ENCODE assay signal across 1 cellular context in the genomic region with DNA sequence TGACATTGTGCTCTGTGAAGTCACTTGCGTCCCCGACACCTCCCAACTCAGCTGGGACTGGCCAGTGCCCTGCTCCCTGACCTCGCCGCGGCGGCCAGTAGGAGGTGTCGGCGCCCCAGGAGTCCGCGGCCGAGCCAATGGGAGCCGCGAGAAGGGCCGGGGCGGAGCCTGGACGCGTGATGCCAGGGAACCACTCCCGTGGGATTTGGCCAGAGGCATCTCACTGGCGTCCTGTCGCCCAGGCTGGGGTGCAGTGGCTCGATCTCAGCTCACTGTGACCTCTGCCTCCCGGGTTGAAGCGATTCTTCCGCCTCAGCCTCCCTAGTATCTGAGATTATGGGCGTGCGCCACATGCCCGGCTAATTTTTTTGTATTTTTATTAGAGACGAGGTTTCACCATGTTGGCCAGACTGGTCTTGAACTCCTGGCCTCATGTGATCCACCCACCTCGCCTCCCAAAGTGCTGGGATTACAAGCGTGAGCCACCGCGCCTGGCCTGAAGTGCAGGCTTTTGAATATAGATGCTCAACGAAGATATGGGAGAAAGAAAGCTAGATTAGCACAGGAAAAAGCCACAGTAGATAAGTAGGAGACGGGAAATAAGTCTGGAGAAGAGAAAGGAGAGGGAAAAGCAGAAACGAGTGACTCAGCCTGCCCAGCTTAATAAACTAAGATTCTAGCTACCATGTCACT.
TF ChIP-seq lines count a peak whose summit lies in the region.

No MANE protein-coding gene starts in this region.

TF ChIP-seq in HepG2, 621 proteins besides CTCF, POLR2A, EP300 and RAD21 (continued from another document and continues in another):
- TF ChIP-seq, protein P1, sequence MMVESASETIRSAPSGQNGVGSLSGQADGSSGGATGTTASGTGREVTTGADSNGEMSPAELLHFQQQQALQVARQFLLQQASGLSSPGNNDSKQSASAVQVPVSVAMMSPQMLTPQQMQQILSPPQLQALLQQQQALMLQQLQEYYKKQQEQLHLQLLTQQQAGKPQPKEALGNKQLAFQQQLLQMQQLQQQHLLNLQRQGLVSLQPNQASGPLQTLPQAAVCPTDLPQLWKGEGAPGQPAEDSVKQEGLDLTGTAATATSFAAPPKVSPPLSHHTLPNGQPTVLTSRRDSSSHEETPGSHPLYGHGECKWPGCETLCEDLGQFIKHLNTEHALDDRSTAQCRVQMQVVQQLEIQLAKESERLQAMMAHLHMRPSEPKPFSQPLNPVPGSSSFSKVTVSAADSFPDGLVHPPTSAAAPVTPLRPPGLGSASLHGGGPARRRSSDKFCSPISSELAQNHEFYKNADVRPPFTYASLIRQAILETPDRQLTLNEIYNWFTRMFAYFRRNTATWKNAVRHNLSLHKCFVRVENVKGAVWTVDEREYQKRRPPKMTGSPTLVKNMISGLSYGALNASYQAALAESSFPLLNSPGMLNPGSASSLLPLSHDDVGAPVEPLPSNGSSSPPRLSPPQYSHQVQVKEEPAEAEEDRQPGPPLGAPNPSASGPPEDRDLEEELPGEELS (CRISPR knock-in tag; IDR thresholded peaks at IDR 0.05), result no peak; the same call in 1 of the 2 replicates
- TF ChIP-seq IKZF4 (CRISPR knock-in tag; IDR thresholded peaks at IDR 0.05; ENCODE audit: borderline replicate concordance, low read depth, not compliant biosample characterization), result no peak
- no peak for TF ChIP-seq JARID2 (CRISPR knock-in tag; IDR thresholded peaks at IDR 0.05; ENCODE audit: insufficient replicate concordance)
- TF ChIP-seq LCORL (IDR thresholded peaks at IDR 0.05), result no peak
- TF ChIP-seq LCORL (CRISPR knock-in tag; IDR thresholded peaks at IDR 0.05), result no peak
- no peak for TF ChIP-seq NFE2L2 (IDR thresholded peaks at IDR 0.05; ENCODE audit: low read length)
- peak; percentile 69; the same call in 1 of the 2 replicates for TF ChIP-seq ZNF343 (CRISPR knock-in tag; IDR thresholded peaks at IDR 0.05)
- TF ChIP-seq, protein P2, sequence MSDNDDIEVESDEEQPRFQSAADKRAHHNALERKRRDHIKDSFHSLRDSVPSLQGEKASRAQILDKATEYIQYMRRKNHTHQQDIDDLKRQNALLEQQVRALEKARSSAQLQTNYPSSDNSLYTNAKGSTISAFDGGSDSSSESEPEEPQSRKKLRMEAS (IDR thresholded peaks at IDR 0.05), result peak; percentile 49; the same call in 1 of the 2 replicates
- TF ChIP-seq ZNF446 (CRISPR knock-in tag; IDR thresholded peaks at IDR 0.05), result no peak
- 0 out of 2 replicates have a peak, but pooled peaks have one; percentile 42 for TF ChIP-seq KLF12 (CRISPR knock-in tag; IDR thresholded peaks at IDR 0.05; ENCODE audit: borderline replicate concordance)
- TF ChIP-seq GABPA (IDR thresholded peaks at IDR 0.05; ENCODE audit: low read depth, low read length), result no peak
- no peak for TF ChIP-seq GABPA (CRISPR knock-in tag; IDR thresholded peaks at IDR 0.05; ENCODE audit: low read depth)
- TF ChIP-seq TBL1XR1 (IDR thresholded peaks at IDR 0.05; ENCODE audit: borderline replicate concordance, low read length, partially characterized antibody), result no peak
- TF ChIP-seq RNF2 (conservative IDR thresholded peaks at IDR 0.05; ENCODE audit: low read depth), result no peak
- TF ChIP-seq ZNF816 (CRISPR knock-in tag; IDR thresholded peaks at IDR 0.05; ENCODE audit: borderline replicate concordance), result 0 out of 2 replicates have a peak, but pooled peaks have one; percentile 32
- TF ChIP-seq, protein P3, sequence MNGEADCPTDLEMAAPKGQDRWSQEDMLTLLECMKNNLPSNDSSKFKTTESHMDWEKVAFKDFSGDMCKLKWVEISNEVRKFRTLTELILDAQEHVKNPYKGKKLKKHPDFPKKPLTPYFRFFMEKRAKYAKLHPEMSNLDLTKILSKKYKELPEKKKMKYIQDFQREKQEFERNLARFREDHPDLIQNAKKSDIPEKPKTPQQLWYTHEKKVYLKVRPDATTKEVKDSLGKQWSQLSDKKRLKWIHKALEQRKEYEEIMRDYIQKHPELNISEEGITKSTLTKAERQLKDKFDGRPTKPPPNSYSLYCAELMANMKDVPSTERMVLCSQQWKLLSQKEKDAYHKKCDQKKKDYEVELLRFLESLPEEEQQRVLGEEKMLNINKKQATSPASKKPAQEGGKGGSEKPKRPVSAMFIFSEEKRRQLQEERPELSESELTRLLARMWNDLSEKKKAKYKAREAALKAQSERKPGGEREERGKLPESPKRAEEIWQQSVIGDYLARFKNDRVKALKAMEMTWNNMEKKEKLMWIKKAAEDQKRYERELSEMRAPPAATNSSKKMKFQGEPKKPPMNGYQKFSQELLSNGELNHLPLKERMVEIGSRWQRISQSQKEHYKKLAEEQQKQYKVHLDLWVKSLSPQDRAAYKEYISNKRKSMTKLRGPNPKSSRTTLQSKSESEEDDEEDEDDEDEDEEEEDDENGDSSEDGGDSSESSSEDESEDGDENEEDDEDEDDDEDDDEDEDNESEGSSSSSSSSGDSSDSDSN (CRISPR knock-in tag; IDR thresholded peaks at IDR 0.05), result 0 out of 2 replicates have a peak, but pooled peaks have one; percentile 20
- TF ChIP-seq ZNF850 (CRISPR knock-in tag; conservative IDR thresholded peaks at IDR 0.05), result no peak
- TF ChIP-seq ZNF441 (CRISPR knock-in tag; IDR thresholded peaks at IDR 0.05; ENCODE audit: borderline replicate concordance), result no peak
- TF ChIP-seq, protein P4, sequence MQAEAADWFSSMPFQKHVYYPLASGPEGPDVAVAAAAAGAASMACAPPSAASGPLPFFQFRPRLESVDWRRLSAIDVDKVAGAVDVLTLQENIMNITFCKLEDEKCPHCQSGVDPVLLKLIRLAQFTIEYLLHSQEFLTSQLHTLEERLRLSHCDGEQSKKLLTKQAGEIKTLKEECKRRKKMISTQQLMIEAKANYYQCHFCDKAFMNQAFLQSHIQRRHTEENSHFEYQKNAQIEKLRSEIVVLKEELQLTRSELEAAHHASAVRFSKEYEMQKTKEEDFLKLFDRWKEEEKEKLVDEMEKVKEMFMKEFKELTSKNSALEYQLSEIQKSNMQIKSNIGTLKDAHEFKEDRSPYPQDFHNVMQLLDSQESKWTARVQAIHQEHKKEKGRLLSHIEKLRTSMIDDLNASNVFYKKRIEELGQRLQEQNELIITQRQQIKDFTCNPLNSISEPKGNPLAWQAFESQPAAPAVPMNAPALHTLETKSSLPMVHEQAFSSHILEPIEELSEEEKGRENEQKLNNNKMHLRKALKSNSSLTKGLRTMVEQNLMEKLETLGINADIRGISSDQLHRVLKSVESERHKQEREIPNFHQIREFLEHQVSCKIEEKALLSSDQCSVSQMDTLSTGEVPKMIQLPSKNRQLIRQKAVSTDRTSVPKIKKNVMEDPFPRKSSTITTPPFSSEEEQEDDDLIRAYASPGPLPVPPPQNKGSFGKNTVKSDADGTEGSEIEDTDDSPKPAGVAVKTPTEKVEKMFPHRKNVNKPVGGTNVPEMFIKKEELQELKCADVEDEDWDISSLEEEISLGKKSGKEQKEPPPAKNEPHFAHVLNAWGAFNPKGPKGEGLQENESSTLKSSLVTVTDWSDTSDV (CRISPR knock-in tag; IDR thresholded peaks at IDR 0.05), result no peak
- TF ChIP-seq, protein P5, sequence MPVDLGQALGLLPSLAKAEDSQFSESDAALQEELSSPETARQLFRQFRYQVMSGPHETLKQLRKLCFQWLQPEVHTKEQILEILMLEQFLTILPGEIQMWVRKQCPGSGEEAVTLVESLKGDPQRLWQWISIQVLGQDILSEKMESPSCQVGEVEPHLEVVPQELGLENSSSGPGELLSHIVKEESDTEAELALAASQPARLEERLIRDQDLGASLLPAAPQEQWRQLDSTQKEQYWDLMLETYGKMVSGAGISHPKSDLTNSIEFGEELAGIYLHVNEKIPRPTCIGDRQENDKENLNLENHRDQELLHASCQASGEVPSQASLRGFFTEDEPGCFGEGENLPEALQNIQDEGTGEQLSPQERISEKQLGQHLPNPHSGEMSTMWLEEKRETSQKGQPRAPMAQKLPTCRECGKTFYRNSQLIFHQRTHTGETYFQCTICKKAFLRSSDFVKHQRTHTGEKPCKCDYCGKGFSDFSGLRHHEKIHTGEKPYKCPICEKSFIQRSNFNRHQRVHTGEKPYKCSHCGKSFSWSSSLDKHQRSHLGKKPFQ (CRISPR knock-in tag; IDR thresholded peaks at IDR 0.05; ENCODE audit: insufficient replicate concordance), result no peak
- TF ChIP-seq, protein P6, sequence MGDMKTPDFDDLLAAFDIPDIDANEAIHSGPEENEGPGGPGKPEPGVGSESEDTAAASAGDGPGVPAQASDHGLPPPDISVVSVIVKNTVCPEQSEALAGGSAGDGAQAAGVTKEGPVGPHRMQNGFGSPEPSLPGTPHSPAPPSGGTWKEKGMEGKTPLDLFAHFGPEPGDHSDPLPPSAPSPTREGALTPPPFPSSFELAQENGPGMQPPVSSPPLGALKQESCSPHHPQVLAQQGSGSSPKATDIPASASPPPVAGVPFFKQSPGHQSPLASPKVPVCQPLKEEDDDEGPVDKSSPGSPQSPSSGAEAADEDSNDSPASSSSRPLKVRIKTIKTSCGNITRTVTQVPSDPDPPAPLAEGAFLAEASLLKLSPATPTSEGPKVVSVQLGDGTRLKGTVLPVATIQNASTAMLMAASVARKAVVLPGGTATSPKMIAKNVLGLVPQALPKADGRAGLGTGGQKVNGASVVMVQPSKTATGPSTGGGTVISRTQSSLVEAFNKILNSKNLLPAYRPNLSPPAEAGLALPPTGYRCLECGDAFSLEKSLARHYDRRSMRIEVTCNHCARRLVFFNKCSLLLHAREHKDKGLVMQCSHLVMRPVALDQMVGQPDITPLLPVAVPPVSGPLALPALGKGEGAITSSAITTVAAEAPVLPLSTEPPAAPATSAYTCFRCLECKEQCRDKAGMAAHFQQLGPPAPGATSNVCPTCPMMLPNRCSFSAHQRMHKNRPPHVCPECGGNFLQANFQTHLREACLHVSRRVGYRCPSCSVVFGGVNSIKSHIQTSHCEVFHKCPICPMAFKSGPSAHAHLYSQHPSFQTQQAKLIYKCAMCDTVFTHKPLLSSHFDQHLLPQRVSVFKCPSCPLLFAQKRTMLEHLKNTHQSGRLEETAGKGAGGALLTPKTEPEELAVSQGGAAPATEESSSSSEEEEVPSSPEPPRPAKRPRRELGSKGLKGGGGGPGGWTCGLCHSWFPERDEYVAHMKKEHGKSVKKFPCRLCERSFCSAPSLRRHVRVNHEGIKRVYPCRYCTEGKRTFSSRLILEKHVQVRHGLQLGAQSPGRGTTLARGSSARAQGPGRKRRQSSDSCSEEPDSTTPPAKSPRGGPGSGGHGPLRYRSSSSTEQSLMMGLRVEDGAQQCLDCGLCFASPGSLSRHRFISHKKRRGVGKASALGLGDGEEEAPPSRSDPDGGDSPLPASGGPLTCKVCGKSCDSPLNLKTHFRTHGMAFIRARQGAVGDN (CRISPR knock-in tag; IDR thresholded peaks at IDR 0.05), result peak; percentile 92
- TF ChIP-seq CENPT (CRISPR knock-in tag; IDR thresholded peaks at IDR 0.05; ENCODE audit: low read depth), result peak; percentile 43; the same call in 1 of the 2 replicates
- TF ChIP-seq SP1 (IDR thresholded peaks at IDR 0.05), result no peak
- peak; percentile 51; the same call in 1 of the 2 replicates for TF ChIP-seq SP1 (CRISPR knock-in tag; IDR thresholded peaks at IDR 0.05)
- TF ChIP-seq, protein P7, sequence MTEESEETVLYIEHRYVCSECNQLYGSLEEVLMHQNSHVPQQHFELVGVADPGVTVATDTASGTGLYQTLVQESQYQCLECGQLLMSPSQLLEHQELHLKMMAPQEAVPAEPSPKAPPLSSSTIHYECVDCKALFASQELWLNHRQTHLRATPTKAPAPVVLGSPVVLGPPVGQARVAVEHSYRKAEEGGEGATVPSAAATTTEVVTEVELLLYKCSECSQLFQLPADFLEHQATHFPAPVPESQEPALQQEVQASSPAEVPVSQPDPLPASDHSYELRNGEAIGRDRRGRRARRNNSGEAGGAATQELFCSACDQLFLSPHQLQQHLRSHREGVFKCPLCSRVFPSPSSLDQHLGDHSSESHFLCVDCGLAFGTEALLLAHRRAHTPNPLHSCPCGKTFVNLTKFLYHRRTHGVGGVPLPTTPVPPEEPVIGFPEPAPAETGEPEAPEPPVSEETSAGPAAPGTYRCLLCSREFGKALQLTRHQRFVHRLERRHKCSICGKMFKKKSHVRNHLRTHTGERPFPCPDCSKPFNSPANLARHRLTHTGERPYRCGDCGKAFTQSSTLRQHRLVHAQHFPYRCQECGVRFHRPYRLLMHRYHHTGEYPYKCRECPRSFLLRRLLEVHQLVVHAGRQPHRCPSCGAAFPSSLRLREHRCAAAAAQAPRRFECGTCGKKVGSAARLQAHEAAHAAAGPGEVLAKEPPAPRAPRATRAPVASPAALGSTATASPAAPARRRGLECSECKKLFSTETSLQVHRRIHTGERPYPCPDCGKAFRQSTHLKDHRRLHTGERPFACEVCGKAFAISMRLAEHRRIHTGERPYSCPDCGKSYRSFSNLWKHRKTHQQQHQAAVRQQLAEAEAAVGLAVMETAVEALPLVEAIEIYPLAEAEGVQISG (CRISPR knock-in tag; IDR thresholded peaks at IDR 0.05), result peak; percentile 54; the same call in 1 of the 2 replicates
- TF ChIP-seq, protein P8, sequence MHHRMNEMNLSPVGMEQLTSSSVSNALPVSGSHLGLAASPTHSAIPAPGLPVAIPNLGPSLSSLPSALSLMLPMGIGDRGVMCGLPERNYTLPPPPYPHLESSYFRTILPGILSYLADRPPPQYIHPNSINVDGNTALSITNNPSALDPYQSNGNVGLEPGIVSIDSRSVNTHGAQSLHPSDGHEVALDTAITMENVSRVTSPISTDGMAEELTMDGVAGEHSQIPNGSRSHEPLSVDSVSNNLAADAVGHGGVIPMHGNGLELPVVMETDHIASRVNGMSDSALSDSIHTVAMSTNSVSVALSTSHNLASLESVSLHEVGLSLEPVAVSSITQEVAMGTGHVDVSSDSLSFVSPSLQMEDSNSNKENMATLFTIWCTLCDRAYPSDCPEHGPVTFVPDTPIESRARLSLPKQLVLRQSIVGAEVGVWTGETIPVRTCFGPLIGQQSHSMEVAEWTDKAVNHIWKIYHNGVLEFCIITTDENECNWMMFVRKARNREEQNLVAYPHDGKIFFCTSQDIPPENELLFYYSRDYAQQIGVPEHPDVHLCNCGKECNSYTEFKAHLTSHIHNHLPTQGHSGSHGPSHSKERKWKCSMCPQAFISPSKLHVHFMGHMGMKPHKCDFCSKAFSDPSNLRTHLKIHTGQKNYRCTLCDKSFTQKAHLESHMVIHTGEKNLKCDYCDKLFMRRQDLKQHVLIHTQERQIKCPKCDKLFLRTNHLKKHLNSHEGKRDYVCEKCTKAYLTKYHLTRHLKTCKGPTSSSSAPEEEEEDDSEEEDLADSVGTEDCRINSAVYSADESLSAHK (CRISPR knock-in tag; IDR thresholded peaks at IDR 0.05; ENCODE audit: borderline replicate concordance), result no peak
- TF ChIP-seq HIVEP1 (CRISPR knock-in tag; IDR thresholded peaks at IDR 0.05), result no peak
- TF ChIP-seq, protein P9, sequence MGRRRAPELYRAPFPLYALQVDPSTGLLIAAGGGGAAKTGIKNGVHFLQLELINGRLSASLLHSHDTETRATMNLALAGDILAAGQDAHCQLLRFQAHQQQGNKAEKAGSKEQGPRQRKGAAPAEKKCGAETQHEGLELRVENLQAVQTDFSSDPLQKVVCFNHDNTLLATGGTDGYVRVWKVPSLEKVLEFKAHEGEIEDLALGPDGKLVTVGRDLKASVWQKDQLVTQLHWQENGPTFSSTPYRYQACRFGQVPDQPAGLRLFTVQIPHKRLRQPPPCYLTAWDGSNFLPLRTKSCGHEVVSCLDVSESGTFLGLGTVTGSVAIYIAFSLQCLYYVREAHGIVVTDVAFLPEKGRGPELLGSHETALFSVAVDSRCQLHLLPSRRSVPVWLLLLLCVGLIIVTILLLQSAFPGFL (CRISPR knock-in tag; IDR thresholded peaks at IDR 0.05), result no peak
- peak; percentile 40; the same call in 1 of the 2 replicates for TF ChIP-seq TARDBP (CRISPR knock-in tag; IDR thresholded peaks at IDR 0.05)
- TF ChIP-seq NFYC (CRISPR knock-in tag; IDR thresholded peaks at IDR 0.05), result peak; percentile 87
- no peak for TF ChIP-seq ZNF720 (CRISPR knock-in tag; IDR thresholded peaks at IDR 0.05)
- TF ChIP-seq CEBPG (CRISPR knock-in tag; IDR thresholded peaks at IDR 0.05), result no peak
